13 cellular contexts compared by ENCODE assay signal in genomic region chr2:84827978-84828575, GRCh38.
"Had no signal": no experiment of that assay in that cellular context is flagged by ENCODE, and none has a peak within 500 bp of the region (broad histone marks: within the 10 kb centered on the region; RNA-seq: fewer than 3 reads in every experiment).

No MANE protein-coding gene starts in this region.

- ATAC-seq: lower lobe of right lung had no signal

- H3K9me3 Mint-ChIP-seq: activated B cell treated with CpG ODN at 0.5 μM for 24 hours, neural progenitor cell had no signal

- H3K27me3 Mint-ChIP-seq: activated B cell treated with CpG ODN at 0.5 μM for 24 hours had no signal

- DNase-seq: activated B cell treated with CpG ODN at 0.5 μM for 24 hours; activated CD4-positive, alpha-beta T cell treated with anti-CD3 and anti-CD28 coated beads for 4 hours; activated T-cell treated with anti-CD3 and anti-CD28 coated beads for 4 hours; aorta; erythroblast; foreskin melanocyte; lower lobe of right lung; stimulated activated CD4-positive, alpha-beta T cell treated with anti-CD3 and anti-CD28 coated beads, Interleukin-12 subunit alpha, Interleukin-12 subunit beta, amount 100 ng/mL, for 4 hours; stimulated activated CD4-positive, alpha-beta T cell treated with anti-CD3 and anti-CD28 coated beads, Interleukin-1b, Interleukin-23, amount 100 ng/mL, for 48 hours; stimulated activated CD8-positive, alpha-beta memory T cell treated with anti-CD3 and anti-CD28 coated beads, Interleukin-4, amount 100 ng/mL, for 48 hours; stimulated activated naive CD4-positive, alpha-beta T cell treated with Interleukin-2 at 50 U/mL for 16 hours; SW 1271 had no signal

- H3K4me3 Mint-ChIP-seq: activated B cell treated with CpG ODN at 0.5 μM for 24 hours, neural progenitor cell had no signal

- H3K27ac Mint-ChIP-seq: activated B cell treated with CpG ODN at 0.5 μM for 24 hours, neural progenitor cell had no signal

- H3K36me3 Mint-ChIP-seq: neural progenitor cell had no signal
